Comparison of ENCODE assay signal across 29 cellular contexts in the genomic region with DNA sequence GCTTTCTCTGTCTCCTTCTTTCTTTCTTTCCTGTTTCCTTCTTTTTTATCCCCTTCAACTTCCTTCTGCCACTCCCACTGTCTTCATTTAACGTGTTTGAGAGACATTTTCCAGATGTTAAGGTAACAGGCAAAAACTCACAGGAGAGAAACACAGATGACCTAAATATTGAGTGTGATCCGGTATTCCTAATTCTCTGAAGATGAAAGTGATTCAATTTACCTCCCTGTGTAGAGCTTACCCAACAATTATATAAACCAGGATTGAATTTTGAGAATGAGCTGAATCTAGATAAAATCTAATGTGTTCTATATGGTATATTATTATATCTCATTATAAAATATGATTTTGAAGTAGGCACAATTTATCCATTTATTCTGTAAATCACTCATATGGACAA.
"Had no signal": no experiment of that assay in that cellular context is flagged by ENCODE, and none has a peak within 500 bp of the region (broad histone marks: within the 10 kb centered on the region; RNA-seq: fewer than 3 reads in every experiment).

No MANE protein-coding gene starts in this region.

- H3K27ac ChIP-seq: left ventricle myocardium inferior, pancreas, prostate gland, skin epidermis, spleen, suprapubic skin, thoracic aorta, tibial artery, uterus had no signal

- H3K4me3 Mint-ChIP-seq: immature natural killer cell; mesothelial cell of epicardium; naive thymus-derived CD4-positive, alpha-beta T cell; natural killer cell treated with Interleukin-12 subunit alpha and Interleukin-12 subunit beta and Interleukin-15 and Interleukin-18, amount 100 ng/mL, for 72 hours; neural crest cell; stimulated activated effector memory CD8-positive, alpha-beta T cell treated with anti-CD3 and anti-CD28 coated beads, Interleukin-12 subunit alpha, Interleukin-12 subunit beta, amount 100 ng/mL, for 72 hours; stimulated activated naive CD8-positive, alpha-beta T cell treated with anti-CD3 and anti-CD28 coated beads, Interleukin-15, Interleukin-2, amounts not matched to agents 100 ng/mL and 50 ng/mL, for 24 hours had no signal

- DNase-seq: hypothalamus; immature natural killer cell; kidney; left ventricle myocardium inferior; mesendoderm; mucosa of descending colon; naive thymus-derived CD4-positive, alpha-beta T cell; nucleus accumbens; pancreas; posterior cingulate gyrus; retina; right cardiac atrium; spleen; stimulated activated CD4-positive, alpha-beta T cell treated with anti-CD3 and anti-CD28 coated beads, Interleukin-4, amount 100 ng/mL, for 24 hours; stimulated activated naive CD4-positive, alpha-beta T cell; tibial artery; trophoblast cell; uterus had no signal

- H3K27me3 Mint-ChIP-seq: stimulated activated naive CD8-positive, alpha-beta T cell treated with anti-CD3 and anti-CD28 coated beads, Interleukin-15, Interleukin-2, amounts not matched to agents 100 ng/mL and 50 ng/mL, for 24 hours had no signal

- H3K36me3 Mint-ChIP-seq: mesothelial cell of epicardium; natural killer cell treated with Interleukin-12 subunit alpha and Interleukin-12 subunit beta and Interleukin-15 and Interleukin-18, amount 100 ng/mL, for 72 hours; stimulated activated effector memory CD8-positive, alpha-beta T cell treated with anti-CD3 and anti-CD28 coated beads, Interleukin-12 subunit alpha, Interleukin-12 subunit beta, amount 100 ng/mL, for 72 hours had no signal

- H3K27me3 ChIP-seq: pancreas, spleen, suprapubic skin, tibial artery, uterus had no signal

- H3K4me1 Mint-ChIP-seq: stimulated activated effector memory CD8-positive, alpha-beta T cell treated with anti-CD3 and anti-CD28 coated beads, Interleukin-12 subunit alpha, Interleukin-12 subunit beta, amount 100 ng/mL, for 72 hours had no signal

- H3K9me3 ChIP-seq: mucosa of descending colon, pancreas, prostate gland, suprapubic skin, thoracic aorta, tibial artery, uterus had no signal

- H3K36me3 ChIP-seq: left ventricle myocardium inferior, pancreas, prostate gland, spleen, suprapubic skin, thoracic aorta, tibial artery, uterus had no signal

- H3K27ac Mint-ChIP-seq: naive thymus-derived CD4-positive, alpha-beta T cell; natural killer cell treated with Interleukin-12 subunit alpha and Interleukin-12 subunit beta and Interleukin-15 and Interleukin-18, amount 100 ng/mL, for 72 hours; stimulated activated effector memory CD8-positive, alpha-beta T cell treated with anti-CD3 and anti-CD28 coated beads, Interleukin-12 subunit alpha, Interleukin-12 subunit beta, amount 100 ng/mL, for 72 hours; stimulated activated naive CD8-positive, alpha-beta T cell treated with anti-CD3 and anti-CD28 coated beads, Interleukin-15, Interleukin-2, amounts not matched to agents 100 ng/mL and 50 ng/mL, for 24 hours had no signal

- H3K4me1 ChIP-seq: left ventricle myocardium inferior, pancreas, prostate gland, spleen, suprapubic skin, tibial artery, uterus had no signal

- H3K9me3 Mint-ChIP-seq: immature natural killer cell; mesothelial cell of epicardium; natural killer cell treated with Interleukin-12 subunit alpha and Interleukin-12 subunit beta and Interleukin-15 and Interleukin-18, amount 100 ng/mL, for 72 hours; neural crest cell; stimulated activated effector memory CD8-positive, alpha-beta T cell treated with anti-CD3 and anti-CD28 coated beads, Interleukin-12 subunit alpha, Interleukin-12 subunit beta, amount 100 ng/mL, for 72 hours; stimulated activated naive CD8-positive, alpha-beta T cell treated with anti-CD3 and anti-CD28 coated beads, Interleukin-15, Interleukin-2, amounts not matched to agents 100 ng/mL and 50 ng/mL, for 24 hours had no signal

- H3K4me3 ChIP-seq: left ventricle myocardium inferior, lung, mucosa of descending colon, pancreas, prostate gland, skin epidermis, spleen, suprapubic skin, thoracic aorta, tibial artery, uterus had no signal

- ATAC-seq: mucosa of descending colon; naive thymus-derived CD4-positive, alpha-beta T cell; natural killer cell treated with Interleukin-12 subunit alpha and Interleukin-12 subunit beta and Interleukin-15 and Interleukin-18, amount 100 ng/mL, for 72 hours; pancreas; right cardiac atrium; sciatic nerve; stimulated activated effector memory CD8-positive, alpha-beta T cell treated with anti-CD3 and anti-CD28 coated beads, Interleukin-12 subunit alpha, Interleukin-12 subunit beta, amount 100 ng/mL, for 72 hours had no signal
